ENCODE assay signal across 2 cellular contexts in genomic region chr9:137068539-137069507, GRCh38.
TF ChIP-seq lines count a peak whose summit lies in the region.

No MANE protein-coding gene starts in this region.

TF ChIP-seq in HEK293, 187 proteins besides CTCF, POLR2A, EP300 and RAD21 (continues in another document):
- TF ChIP-seq ZNF621 (tag by site-specific recombination; IDR thresholded peaks at IDR 0.05) (no peak), ZNF202 (tag by site-specific recombination; IDR thresholded peaks at IDR 0.05; ENCODE audit: borderline replicate concordance) (no peak), ZNF600 (tag by site-specific recombination; IDR thresholded peaks at IDR 0.05) (peak; percentile 86), SCRT1 (tag by site-specific recombination; IDR thresholded peaks at IDR 0.05; ENCODE audit: borderline replicate concordance) (no peak), ZNF248 (tag by site-specific recombination; IDR thresholded peaks at IDR 0.05) (no peak), ZNF571 (tag by site-specific recombination; IDR thresholded peaks at IDR 0.05) (no peak), ZNF324 (tag by site-specific recombination; IDR thresholded peaks at IDR 0.05) (no peak), SP2 (tag by site-specific recombination; IDR thresholded peaks at IDR 0.05) (no peak), TSHZ1 (tag by site-specific recombination; IDR thresholded peaks at IDR 0.05; ENCODE audit: borderline replicate concordance) (no peak), ZNF777 (tag by site-specific recombination; IDR thresholded peaks at IDR 0.05; ENCODE audit: borderline replicate concordance) (no peak), OVOL3 (tag by site-specific recombination; IDR thresholded peaks at IDR 0.05) (no peak), OSR2 (tag by site-specific recombination; IDR thresholded peaks at IDR 0.05) (no peak), ZNF274 (IDR thresholded peaks at IDR 0.05; ENCODE audit: low read length) (no peak), ZNF274 (tag by site-specific recombination; IDR thresholded peaks at IDR 0.05; ENCODE audit: borderline replicate concordance) (no peak), ZBTB6 (tag by site-specific recombination; IDR thresholded peaks at IDR 0.05) (no peak), INSM2 (tag by site-specific recombination; IDR thresholded peaks at IDR 0.05) (no peak), GLIS2 (tag by site-specific recombination; IDR thresholded peaks at IDR 0.05) (peak; percentile 40), BCL11A (tag by site-specific recombination; IDR thresholded peaks at IDR 0.05; ENCODE audit: low read depth) (no peak), ZNF121 (tag by site-specific recombination; IDR thresholded peaks at IDR 0.05) (no peak), KLF10 (tag by site-specific recombination; IDR thresholded peaks at IDR 0.05) (0 out of 2 replicates have a peak, but pooled peaks have one; percentile 9), KLF17 (tag by site-specific recombination; IDR thresholded peaks at IDR 0.05) (no peak), YY1 (tag by site-specific recombination; IDR thresholded peaks at IDR 0.05) (no peak), ZNF776 (tag by site-specific recombination; IDR thresholded peaks at IDR 0.05; ENCODE audit: borderline replicate concordance) (no peak)
- TF ChIP-seq, protein P1, sequence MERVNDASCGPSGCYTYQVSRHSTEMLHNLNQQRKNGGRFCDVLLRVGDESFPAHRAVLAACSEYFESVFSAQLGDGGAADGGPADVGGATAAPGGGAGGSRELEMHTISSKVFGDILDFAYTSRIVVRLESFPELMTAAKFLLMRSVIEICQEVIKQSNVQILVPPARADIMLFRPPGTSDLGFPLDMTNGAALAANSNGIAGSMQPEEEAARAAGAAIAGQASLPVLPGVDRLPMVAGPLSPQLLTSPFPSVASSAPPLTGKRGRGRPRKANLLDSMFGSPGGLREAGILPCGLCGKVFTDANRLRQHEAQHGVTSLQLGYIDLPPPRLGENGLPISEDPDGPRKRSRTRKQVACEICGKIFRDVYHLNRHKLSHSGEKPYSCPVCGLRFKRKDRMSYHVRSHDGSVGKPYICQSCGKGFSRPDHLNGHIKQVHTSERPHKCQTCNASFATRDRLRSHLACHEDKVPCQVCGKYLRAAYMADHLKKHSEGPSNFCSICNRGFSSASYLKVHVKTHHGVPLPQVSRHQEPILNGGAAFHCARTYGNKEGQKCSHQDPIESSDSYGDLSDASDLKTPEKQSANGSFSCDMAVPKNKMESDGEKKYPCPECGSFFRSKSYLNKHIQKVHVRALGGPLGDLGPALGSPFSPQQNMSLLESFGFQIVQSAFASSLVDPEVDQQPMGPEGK (tag by site-specific recombination; IDR thresholded peaks at IDR 0.05): peak; percentile 40; the same call in 1 of the 2 replicates

TF ChIP-seq in HepG2, 621 proteins besides CTCF, POLR2A, EP300 and RAD21 (continues in another document):
- TF ChIP-seq ZNF3 (CRISPR knock-in tag; IDR thresholded peaks at IDR 0.05): no peak
- TF ChIP-seq, protein P2, sequence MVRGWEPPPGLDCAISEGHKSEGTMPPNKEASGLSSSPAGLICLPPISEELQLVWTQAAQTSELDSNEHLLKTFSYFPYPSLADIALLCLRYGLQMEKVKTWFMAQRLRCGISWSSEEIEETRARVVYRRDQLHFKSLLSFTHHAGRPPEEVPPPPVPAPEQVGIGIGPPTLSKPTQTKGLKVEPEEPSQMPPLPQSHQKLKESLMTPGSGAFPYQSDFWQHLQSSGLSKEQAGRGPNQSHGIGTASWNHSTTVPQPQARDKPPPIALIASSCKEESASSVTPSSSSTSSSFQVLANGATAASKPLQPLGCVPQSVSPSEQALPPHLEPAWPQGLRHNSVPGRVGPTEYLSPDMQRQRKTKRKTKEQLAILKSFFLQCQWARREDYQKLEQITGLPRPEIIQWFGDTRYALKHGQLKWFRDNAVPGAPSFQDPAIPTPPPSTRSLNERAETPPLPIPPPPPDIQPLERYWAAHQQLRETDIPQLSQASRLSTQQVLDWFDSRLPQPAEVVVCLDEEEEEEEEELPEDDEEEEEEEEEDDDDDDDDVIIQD (CRISPR knock-in tag; IDR thresholded peaks at IDR 0.05; ENCODE audit: low read depth): no peak
- TF ChIP-seq, protein P3, sequence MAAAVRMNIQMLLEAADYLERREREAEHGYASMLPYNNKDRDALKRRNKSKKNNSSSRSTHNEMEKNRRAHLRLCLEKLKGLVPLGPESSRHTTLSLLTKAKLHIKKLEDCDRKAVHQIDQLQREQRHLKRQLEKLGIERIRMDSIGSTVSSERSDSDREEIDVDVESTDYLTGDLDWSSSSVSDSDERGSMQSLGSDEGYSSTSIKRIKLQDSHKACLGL (CRISPR knock-in tag; IDR thresholded peaks at IDR 0.05): peak; percentile 35; the same call in 1 of the 2 replicates
- TF ChIP-seq, protein P4, sequence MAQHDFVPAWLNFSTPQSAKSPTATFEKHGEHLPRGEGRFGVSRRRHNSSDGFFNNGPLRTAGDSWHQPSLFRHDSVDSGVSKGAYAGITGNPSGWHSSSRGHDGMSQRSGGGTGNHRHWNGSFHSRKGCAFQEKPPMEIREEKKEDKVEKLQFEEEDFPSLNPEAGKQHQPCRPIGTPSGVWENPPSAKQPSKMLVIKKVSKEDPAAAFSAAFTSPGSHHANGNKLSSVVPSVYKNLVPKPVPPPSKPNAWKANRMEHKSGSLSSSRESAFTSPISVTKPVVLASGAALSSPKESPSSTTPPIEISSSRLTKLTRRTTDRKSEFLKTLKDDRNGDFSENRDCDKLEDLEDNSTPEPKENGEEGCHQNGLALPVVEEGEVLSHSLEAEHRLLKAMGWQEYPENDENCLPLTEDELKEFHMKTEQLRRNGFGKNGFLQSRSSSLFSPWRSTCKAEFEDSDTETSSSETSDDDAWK (CRISPR knock-in tag; IDR thresholded peaks at IDR 0.05): no peak
- TF ChIP-seq ZBTB7B (CRISPR knock-in tag; IDR thresholded peaks at IDR 0.05): 0 out of 2 replicates have a peak, but pooled peaks have one; percentile 12
- TF ChIP-seq, protein P5, sequence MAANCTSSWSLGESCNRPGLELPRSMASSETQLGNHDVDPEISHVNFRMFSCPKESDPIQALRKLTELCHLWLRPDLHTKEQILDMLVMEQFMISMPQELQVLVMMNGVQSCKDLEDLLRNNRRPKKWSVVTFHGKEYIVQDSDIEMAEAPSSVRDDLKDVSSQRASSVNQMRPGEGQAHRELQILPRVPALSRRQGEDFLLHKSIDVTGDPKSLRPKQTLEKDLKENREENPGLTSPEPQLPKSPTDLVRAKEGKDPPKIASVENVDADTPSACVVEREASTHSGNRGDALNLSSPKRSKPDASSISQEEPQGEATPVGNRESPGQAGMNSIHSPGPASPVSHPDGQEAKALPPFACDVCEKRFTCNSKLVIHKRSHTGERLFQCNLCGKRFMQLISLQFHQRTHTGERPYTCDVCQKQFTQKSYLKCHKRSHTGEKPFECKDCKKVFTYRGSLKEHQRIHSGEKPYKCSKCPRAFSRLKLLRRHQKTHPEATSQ (CRISPR knock-in tag; IDR thresholded peaks at IDR 0.05; ENCODE audit: borderline replicate concordance): no peak
- no peak for TF ChIP-seq CENPX (CRISPR knock-in tag; IDR thresholded peaks at IDR 0.05)
- TF ChIP-seq ATF7-NPFF (CRISPR knock-in tag; IDR thresholded peaks at IDR 0.05; ENCODE audit: low read depth): no peak
- TF ChIP-seq, protein P6, sequence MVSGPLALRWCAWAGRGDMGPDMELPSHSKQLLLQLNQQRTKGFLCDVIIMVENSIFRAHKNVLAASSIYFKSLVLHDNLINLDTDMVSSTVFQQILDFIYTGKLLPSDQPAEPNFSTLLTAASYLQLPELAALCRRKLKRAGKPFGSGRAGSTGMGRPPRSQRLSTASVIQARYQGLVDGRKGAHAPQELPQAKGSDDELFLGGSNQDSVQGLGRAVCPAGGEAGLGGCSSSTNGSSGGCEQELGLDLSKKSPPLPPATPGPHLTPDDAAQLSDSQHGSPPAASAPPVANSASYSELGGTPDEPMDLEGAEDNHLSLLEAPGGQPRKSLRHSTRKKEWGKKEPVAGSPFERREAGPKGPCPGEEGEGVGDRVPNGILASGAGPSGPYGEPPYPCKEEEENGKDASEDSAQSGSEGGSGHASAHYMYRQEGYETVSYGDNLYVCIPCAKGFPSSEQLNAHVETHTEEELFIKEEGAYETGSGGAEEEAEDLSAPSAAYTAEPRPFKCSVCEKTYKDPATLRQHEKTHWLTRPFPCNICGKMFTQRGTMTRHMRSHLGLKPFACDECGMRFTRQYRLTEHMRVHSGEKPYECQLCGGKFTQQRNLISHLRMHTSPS (CRISPR knock-in tag; IDR thresholded peaks at IDR 0.05; ENCODE audit: low read depth): no peak
- no peak; the same call in 1 of the 2 replicates for TF ChIP-seq MIER3 (CRISPR knock-in tag; IDR thresholded peaks at IDR 0.05; ENCODE audit: borderline replicate concordance)
- TF ChIP-seq PAX8 (CRISPR knock-in tag; IDR thresholded peaks at IDR 0.05; ENCODE audit: borderline replicate concordance): no peak
- TF ChIP-seq AHDC1 (CRISPR knock-in tag; IDR thresholded peaks at IDR 0.05; ENCODE audit: borderline replicate concordance): no peak
- no peak for TF ChIP-seq ATF3 (CRISPR knock-in tag; IDR thresholded peaks at IDR 0.05)
- TF ChIP-seq, protein P7, sequence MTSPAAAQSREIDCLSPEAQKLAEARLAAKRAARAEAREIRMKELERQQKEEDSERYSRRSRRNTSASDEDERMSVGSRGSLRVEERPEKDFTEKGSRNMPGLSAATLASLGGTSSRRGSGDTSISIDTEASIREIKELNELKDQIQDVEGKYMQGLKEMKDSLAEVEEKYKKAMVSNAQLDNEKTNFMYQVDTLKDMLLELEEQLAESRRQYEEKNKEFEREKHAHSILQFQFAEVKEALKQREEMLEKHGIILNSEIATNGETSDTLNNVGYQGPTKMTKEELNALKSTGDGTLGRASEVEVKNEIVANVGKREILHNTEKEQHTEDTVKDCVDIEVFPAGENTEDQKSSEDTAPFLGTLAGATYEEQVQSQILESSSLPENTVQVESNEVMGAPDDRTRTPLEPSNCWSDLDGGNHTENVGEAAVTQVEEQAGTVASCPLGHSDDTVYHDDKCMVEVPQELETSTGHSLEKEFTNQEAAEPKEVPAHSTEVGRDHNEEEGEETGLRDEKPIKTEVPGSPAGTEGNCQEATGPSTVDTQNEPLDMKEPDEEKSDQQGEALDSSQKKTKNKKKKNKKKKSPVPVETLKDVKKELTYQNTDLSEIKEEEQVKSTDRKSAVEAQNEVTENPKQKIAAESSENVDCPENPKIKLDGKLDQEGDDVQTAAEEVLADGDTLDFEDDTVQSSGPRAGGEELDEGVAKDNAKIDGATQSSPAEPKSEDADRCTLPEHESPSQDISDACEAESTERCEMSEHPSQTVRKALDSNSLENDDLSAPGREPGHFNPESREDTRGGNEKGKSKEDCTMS (CRISPR knock-in tag; conservative IDR thresholded peaks at IDR 0.05): no peak
- TF ChIP-seq ZBTB49 (CRISPR knock-in tag; IDR thresholded peaks at IDR 0.05; ENCODE audit: borderline replicate concordance): no peak
- 0 out of 2 replicates have a peak, but pooled peaks have one; percentile 28 for TF ChIP-seq ZFP91 (CRISPR knock-in tag; IDR thresholded peaks at IDR 0.05; ENCODE audit: borderline replicate concordance)
